Comparison of ENCODE assay signal across 8 cellular contexts in genomic region chr16:50210266-50211038, GRCh38. TPM values are rescaled to one million over a fixed set of nuclear protein-coding genes. Genes with fewer than 3 reads are reported as not detected.
A peak's percentile ranks its signal among the peaks of the same experiment; 100 is the strongest.
DNase-seq lines count a peak whose midpoint lies in the region; ATAC-seq, FAIRE-seq and TF ChIP-seq lines count a peak whose summit lies in the region.

No MANE protein-coding gene starts in this region.

- H3K9me3 Mint-ChIP-seq in CD14-positive monocyte, result peaks cover 0 to 2% (median 0%) of the 10 kb centered on the region in 7 donors

- no peaks in the 10 kb centered on the region for H3K9me3 ChIP-seq in endothelial cell of umbilical vein (replicated peaks; ENCODE audit: control insufficient read depth, insufficient read depth, low read length)
- no peaks in the 10 kb centered on the region for H3K9me3 ChIP-seq in mucosa of descending colon

- TF ChIP-seq CTCF in CD14-positive monocyte (IDR thresholded peaks at IDR 0.05) (peak; percentile 56), endothelial cell of umbilical vein (IDR thresholded peaks at IDR 0.05; ENCODE audit: extremely low read depth in 1 of 2, insufficient read depth in 1 of 2, low read depth in 1 of 2, low read length in 2 of 2) (peak; percentile 71 to 80), mucosa of descending colon (IDR thresholded peaks at IDR 0.05) (peak; percentile 57)

- H3K4me3 ChIP-seq in endothelial cell of umbilical vein (replicated peaks in 1 of 3; ENCODE audit: insufficient read depth in 1 of 3, low read depth in 1 of 3, low read length in 3 of 3) (no peak overlapping the region), mucosa of descending colon (no peak overlapping the region)

- no peak for TF ChIP-seq POLR2A in endothelial cell of umbilical vein (IDR thresholded peaks at IDR 0.05; ENCODE audit: low read depth, low read length)

- no peak overlapping the region for H2AFZ ChIP-seq in endothelial cell of umbilical vein (ENCODE audit: low read depth, low read length)

- H3K36me3 ChIP-seq in endothelial cell of umbilical vein (ENCODE audit: control insufficient read depth in 2 of 2, extremely low read depth in 1 of 2, insufficient read depth in 2 of 2, low read length in 2 of 2), result no peaks in the 10 kb centered on the region
- no peaks in the 10 kb centered on the region for H3K36me3 ChIP-seq in mucosa of descending colon (ENCODE audit: low read depth)

- FAIRE-seq in GM19239 (lab: Jason Lieb, UNC) (peak; percentile 92), endothelial cell of umbilical vein (lab: Jason Lieb, UNC) (peak; percentile 24)

- ATAC-seq in HG03439 (IDR thresholded peaks at IDR 0.05; ENCODE audit: unreplicated experiment) (peak; percentile 91), mucosa of descending colon (peak; percentile 86)

- no TSS peak for BruUV-seq in endothelial cell of umbilical vein (replicated peaks; lab: Mats Ljungman, UMichigan)

- H3K27me3 ChIP-seq in endothelial cell of umbilical vein (ENCODE audit: control insufficient read depth in 2 of 2, insufficient read depth in 2 of 2, low read length in 2 of 2), result no peaks in the 10 kb centered on the region

- CTCF ChIA-PET in endothelial cell of umbilical vein (lab: Charles Lee), result interaction anchor here (0.6 to 5.9 kb wide), 54 partner anchors 9 to 596 kb away, joined by 3 to 193 read pairs (median 5); partner anchors contain the start of genes CNEP1R1, HEATR3 and TENT4B

- peak overlapping the region; percentile 52 to 92 (median 89) for H3K27ac Mint-ChIP-seq in CD14-positive monocyte

- intact Hi-C loops in CD14-positive monocyte (cut with micrococcal nuclease), result loop anchor here (5.0 to 10.0 kb wide), 5 partner anchors 142 to 457 kb away; partner anchors contain the start of genes BRD7 (in 2 of the 2) and HEATR3 (in 1 of the 2)
- intact Hi-C loops in endothelial cell of umbilical vein (cut with micrococcal nuclease), result loop anchor here (1.0 to 10.0 kb wide), 6 partner anchors 58 to 597 kb away; partner anchors contain the start of genes CNEP1R1 and CYLD
- intact Hi-C loops in mucosa of descending colon (cut with DNase I, micrococcal nuclease), result no loop called here

- no peak overlapping the region for H3K4me2 ChIP-seq in endothelial cell of umbilical vein (ENCODE audit: insufficient read depth, low read length)

- no peak overlapping the region for H3K27ac ChIP-seq in endothelial cell of umbilical vein (ENCODE audit: insufficient read depth, low read depth, low read length)

- H3K4me1 ChIP-seq in endothelial cell of umbilical vein (ENCODE audit: control insufficient read depth, extremely low read depth, insufficient read depth, low read length) (peaks cover 22% of the 10 kb centered on the region), mucosa of descending colon (ENCODE audit: low read depth) (peaks cover 33% of the 10 kb centered on the region)

- H3K79me2 ChIP-seq in endothelial cell of umbilical vein (ENCODE audit: control insufficient read depth, insufficient read depth, low read length), result peaks cover 14% of the 10 kb centered on the region

- H3K36me3 Mint-ChIP-seq in CD14-positive monocyte, result peaks cover 32 to 36% of the 10 kb centered on the region in 2 donors

- DNase-seq in CD14-positive monocyte (ENCODE audit: low spot score) (peak; percentile 56), GM19239 (ENCODE audit: insufficient read length, low spot score) (peak; percentile 28), NCI-H82 treated with DMSO at 0.1 percent for 48 hours (lab: John Stamatoyannopoulos, UW; ENCODE audit: unreplicated experiment) (peak; percentile 29), endothelial cell of umbilical vein (ENCODE audit: low read depth, low spot score) (peak; percentile 86), mucosa of descending colon (peak; percentile 69 to 82 (median 80))
- peak; percentile 31 for DNase-seq in activated CD8-positive, alpha-beta memory T cell treated with anti-CD3 and anti-CD28 coated beads, Interleukin-2, amount 50 U/mL, for 24 hours (ENCODE audit: extremely low read depth)
- DNase-seq in stimulated activated CD8-positive, alpha-beta memory T cell treated with anti-CD3 and anti-CD28 coated beads, Interleukin-4, amount 100 ng/mL, for 48 hours, result peak; percentile 69

- dilution Hi-C loops in endothelial cell of umbilical vein (cut with MboI; ENCODE audit: extremely low pct_ligation_motif_present, low sequenced_read_pairs), result no loop called here

- H3K4me1 Mint-ChIP-seq in CD14-positive monocyte, result peaks cover 38% of the 10 kb centered on the region

- no peaks in the 10 kb centered on the region for H3K9me1 ChIP-seq in endothelial cell of umbilical vein (replicated peaks; ENCODE audit: control insufficient read depth, extremely low read depth, insufficient read depth, low read length)

- H3K27me3 Mint-ChIP-seq in CD14-positive monocyte (ENCODE audit: low read depth in 3 of 3), result no peaks in the 10 kb centered on the region

- H4K20me1 ChIP-seq in endothelial cell of umbilical vein (replicated peaks; ENCODE audit: control insufficient read depth, extremely low read depth, insufficient read depth, low read length), result no peaks in the 10 kb centered on the region

- POLR2A ChIA-PET in endothelial cell of umbilical vein (lab: Charles Lee), result interaction anchor here (0.9 kb wide), 1 partner anchor 185 kb away, joined by 3 read pairs; the partner anchor contains the start of gene CNEP1R1

- H3K4me3 Mint-ChIP-seq in CD14-positive monocyte, result peak overlapping the region; percentile 35 to 75

- H3K9ac ChIP-seq in endothelial cell of umbilical vein (replicated peaks; ENCODE audit: extremely low read depth, insufficient read depth, low read length), result no peak overlapping the region

TF ChIP-seq in endothelial cell of umbilical vein, 7 proteins besides CTCF, POLR2A, EP300 and RAD21:
- TF ChIP-seq POLR2AphosphoS5 (IDR thresholded peaks at IDR 0.05; ENCODE audit: insufficient read depth, low read depth, low read length) (no peak), GATA2 (IDR thresholded peaks at IDR 0.05; ENCODE audit: insufficient read depth, insufficient read length, low read depth, low read length) (no peak), EZH2 (IDR thresholded peaks at IDR 0.05; ENCODE audit: borderline replicate concordance, low read depth, low read length, severe bottlenecking) (no peak), JUN (IDR thresholded peaks at IDR 0.05; ENCODE audit: borderline replicate concordance, insufficient read depth, insufficient read length, low read depth) (no peak), MYC (IDR thresholded peaks at IDR 0.05; ENCODE audit: low read depth, low read length) (no peak), FOS (IDR thresholded peaks at IDR 0.05; ENCODE audit: borderline replicate concordance, insufficient read depth, low read length) (no peak)
- TF ChIP-seq, protein P1, sequence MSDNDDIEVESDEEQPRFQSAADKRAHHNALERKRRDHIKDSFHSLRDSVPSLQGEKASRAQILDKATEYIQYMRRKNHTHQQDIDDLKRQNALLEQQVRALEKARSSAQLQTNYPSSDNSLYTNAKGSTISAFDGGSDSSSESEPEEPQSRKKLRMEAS (IDR thresholded peaks at IDR 0.05; ENCODE audit: insufficient read depth, insufficient read length), result no peak

RNA-seq across cellular contexts. Expression of gene ADCY7, which starts 55.9 kb away (rescaled TPM):
- polyA plus RNA-seq in CD14-positive monocyte (10 to 100 TPM; 53.1 to 91.5 TPM), endothelial cell of umbilical vein (3.5 and 3.9 TPM in 2 replicates)
- total RNA-seq in endothelial cell of umbilical vein (9.3 and 9.7 TPM in 2 replicates), mucosa of descending colon (10 to 100 TPM; 12.4 to 25.0 (median 22.7) TPM)
- polyA plus RNA-seq in endothelial cell of umbilical vein (2011; cell fraction: cytosol; rRNA removed), result 1.7 and 2.3 TPM in 2 replicates
- 6.4 and 8.1 TPM in 2 replicates for polyA plus RNA-seq in endothelial cell of umbilical vein (2011; cell fraction: nucleus; rRNA removed)
- 11.3 and 26.4 TPM in 2 replicates for polyA plus RNA-seq in endothelial cell of umbilical vein (2012)
- 9.0 and 12.6 TPM in 2 replicates for polyA minus RNA-seq in endothelial cell of umbilical vein
- polyA minus RNA-seq in endothelial cell of umbilical vein (2011; cell fraction: cytosol; rRNA and poly(A)+ RNA removed), result 12.3 TPM
- polyA minus RNA-seq in endothelial cell of umbilical vein (2011; cell fraction: nucleus; rRNA and poly(A)+ RNA removed), result 2.9 and 9.4 TPM in 2 replicates

RNA-seq across cellular contexts. Expression of gene TENT4B, which starts 57.3 kb away (rescaled TPM):
- polyA plus RNA-seq in CD14-positive monocyte, result 1 to 10 TPM; 1.4 to 1.7 TPM
- 13.1 TPM in 2 replicates for total RNA-seq in endothelial cell of umbilical vein
- 3.5 and 4.2 TPM in 2 replicates for polyA plus RNA-seq in endothelial cell of umbilical vein
- polyA plus RNA-seq in endothelial cell of umbilical vein (2011; cell fraction: cytosol; rRNA removed), result 4.8 and 5.4 TPM in 2 replicates
- polyA plus RNA-seq in endothelial cell of umbilical vein (2011; cell fraction: nucleus; rRNA removed), result 8.8 and 12.1 TPM in 2 replicates
- polyA plus RNA-seq in endothelial cell of umbilical vein (2012), result 7.6 and 7.7 TPM in 2 replicates
- 7.2 and 8.6 TPM in 2 replicates for polyA minus RNA-seq in endothelial cell of umbilical vein
- 10.3 TPM for polyA minus RNA-seq in endothelial cell of umbilical vein (2011; cell fraction: cytosol; rRNA and poly(A)+ RNA removed)
- polyA minus RNA-seq in endothelial cell of umbilical vein (2011; cell fraction: nucleus; rRNA and poly(A)+ RNA removed), result 8.8 and 9.2 TPM in 2 replicates
- 10 to 100 TPM; 10.6 to 20.0 (median 11.5) TPM for total RNA-seq in mucosa of descending colon

Comparison
In these comparisons a context has a peak if more than half of its experiments do, and no peak if none do; other contexts are left out.
1. DNase-seq: peak in every context shown above with its lines; median percentile 86 in endothelial cell of umbilical vein; 80 in mucosa of descending colon; 69 in stimulated activated CD8-positive, alpha-beta memory T cell treated with anti-CD3 and anti-CD28 coated beads, Interleukin-4, amount 100 ng/mL, for 48 hours; 56 in CD14-positive monocyte; 31 in activated CD8-positive, alpha-beta memory T cell treated with anti-CD3 and anti-CD28 coated beads, Interleukin-2, amount 50 U/mL, for 24 hours; 29 in NCI-H82 treated with DMSO at 0.1 percent for 48 hours; 28 in GM19239.
2. intact Hi-C loops: an anchor here in CD14-positive monocyte (5.0 to 10.0 kb wide) and endothelial cell of umbilical vein (1.0 to 10.0 kb wide); none called in mucosa of descending colon.